ENCODE assay signal across 1 cellular context in genomic region chrX:155216179-155216939, GRCh38.
TF ChIP-seq lines count a peak whose summit lies in the region.

TSS of gene VBP1 (plus strand) at chrX:155216460. CDS start at chrX:155216483, 23 bp downstream.

TF ChIP-seq in HepG2, 621 proteins besides CTCF, POLR2A, EP300 and RAD21 (continued from another document and continues in another):
- TF ChIP-seq, protein P1, sequence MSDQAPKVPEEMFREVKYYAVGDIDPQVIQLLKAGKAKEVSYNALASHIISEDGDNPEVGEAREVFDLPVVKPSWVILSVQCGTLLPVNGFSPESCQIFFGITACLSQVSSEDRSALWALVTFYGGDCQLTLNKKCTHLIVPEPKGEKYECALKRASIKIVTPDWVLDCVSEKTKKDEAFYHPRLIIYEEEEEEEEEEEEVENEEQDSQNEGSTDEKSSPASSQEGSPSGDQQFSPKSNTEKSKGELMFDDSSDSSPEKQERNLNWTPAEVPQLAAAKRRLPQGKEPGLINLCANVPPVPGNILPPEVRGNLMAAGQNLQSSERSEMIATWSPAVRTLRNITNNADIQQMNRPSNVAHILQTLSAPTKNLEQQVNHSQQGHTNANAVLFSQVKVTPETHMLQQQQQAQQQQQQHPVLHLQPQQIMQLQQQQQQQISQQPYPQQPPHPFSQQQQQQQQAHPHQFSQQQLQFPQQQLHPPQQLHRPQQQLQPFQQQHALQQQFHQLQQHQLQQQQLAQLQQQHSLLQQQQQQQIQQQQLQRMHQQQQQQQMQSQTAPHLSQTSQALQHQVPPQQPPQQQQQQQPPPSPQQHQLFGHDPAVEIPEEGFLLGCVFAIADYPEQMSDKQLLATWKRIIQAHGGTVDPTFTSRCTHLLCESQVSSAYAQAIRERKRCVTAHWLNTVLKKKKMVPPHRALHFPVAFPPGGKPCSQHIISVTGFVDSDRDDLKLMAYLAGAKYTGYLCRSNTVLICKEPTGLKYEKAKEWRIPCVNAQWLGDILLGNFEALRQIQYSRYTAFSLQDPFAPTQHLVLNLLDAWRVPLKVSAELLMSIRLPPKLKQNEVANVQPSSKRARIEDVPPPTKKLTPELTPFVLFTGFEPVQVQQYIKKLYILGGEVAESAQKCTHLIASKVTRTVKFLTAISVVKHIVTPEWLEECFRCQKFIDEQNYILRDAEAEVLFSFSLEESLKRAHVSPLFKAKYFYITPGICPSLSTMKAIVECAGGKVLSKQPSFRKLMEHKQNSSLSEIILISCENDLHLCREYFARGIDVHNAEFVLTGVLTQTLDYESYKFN (CRISPR knock-in tag; conservative IDR thresholded peaks at IDR 0.05), result no peak
- TF ChIP-seq NFRKB (IDR thresholded peaks at IDR 0.05) (no peak), ZNF562 (CRISPR knock-in tag; IDR thresholded peaks at IDR 0.05; ENCODE audit: borderline replicate concordance) (no peak), THAP11 (CRISPR knock-in tag; IDR thresholded peaks at IDR 0.05) (0 out of 2 replicates have a peak, but pooled peaks have one; percentile 27), DPF2 (CRISPR knock-in tag; IDR thresholded peaks at IDR 0.05; ENCODE audit: borderline replicate concordance, low read depth) (no peak), ADNP (CRISPR knock-in tag; IDR thresholded peaks at IDR 0.05) (no peak), KDM5A (IDR thresholded peaks at IDR 0.05; ENCODE audit: borderline replicate concordance, low read length) (no peak), ZNF20 (CRISPR knock-in tag; IDR thresholded peaks at IDR 0.05) (no peak), ZNF329 (CRISPR knock-in tag; IDR thresholded peaks at IDR 0.05; ENCODE audit: low read depth) (no peak), ZNF674 (CRISPR knock-in tag; IDR thresholded peaks at IDR 0.05; ENCODE audit: low read depth) (no peak), KLF15 (CRISPR knock-in tag; IDR thresholded peaks at IDR 0.05; ENCODE audit: borderline replicate concordance) (no peak), ZNF672 (CRISPR knock-in tag; IDR thresholded peaks at IDR 0.05) (no peak), THYN1 (CRISPR knock-in tag; IDR thresholded peaks at IDR 0.05; ENCODE audit: borderline replicate concordance, low read depth) (no peak), ZNF350 (CRISPR knock-in tag; IDR thresholded peaks at IDR 0.05; ENCODE audit: borderline replicate concordance, low read depth) (no peak), ZBED4 (CRISPR knock-in tag; IDR thresholded peaks at IDR 0.05; ENCODE audit: borderline replicate concordance) (no peak), MXD4 (CRISPR knock-in tag; IDR thresholded peaks at IDR 0.05) (0 out of 2 replicates have a peak, but pooled peaks have one; percentile 29), ZNF766 (CRISPR knock-in tag; IDR thresholded peaks at IDR 0.05; ENCODE audit: borderline replicate concordance) (no peak), DR1 (CRISPR knock-in tag; IDR thresholded peaks at IDR 0.05) (no peak), HIC2 (CRISPR knock-in tag; IDR thresholded peaks at IDR 0.05; ENCODE audit: low read depth) (no peak), SMARCE1 (IDR thresholded peaks at IDR 0.05; ENCODE audit: borderline replicate concordance) (no peak), TBX2 (CRISPR knock-in tag; IDR thresholded peaks at IDR 0.05; ENCODE audit: borderline replicate concordance) (no peak), ZNF616 (CRISPR knock-in tag; IDR thresholded peaks at IDR 0.05; ENCODE audit: low read depth) (no peak), HBP1 (CRISPR knock-in tag; IDR thresholded peaks at IDR 0.05; ENCODE audit: low read depth) (no peak), ZFP41 (CRISPR knock-in tag; IDR thresholded peaks at IDR 0.05; ENCODE audit: borderline replicate concordance) (no peak), ZNF136 (CRISPR knock-in tag; IDR thresholded peaks at IDR 0.05; ENCODE audit: low read depth) (no peak), MAZ (IDR thresholded peaks at IDR 0.05; ENCODE audit: borderline replicate concordance, low read depth, low read length) (no peak), MAZ (CRISPR knock-in tag; IDR thresholded peaks at IDR 0.05; ENCODE audit: low read depth) (no peak), KLF9 (CRISPR knock-in tag; IDR thresholded peaks at IDR 0.05; ENCODE audit: low read depth) (no peak), HMG20B (CRISPR knock-in tag; conservative IDR thresholded peaks at IDR 0.05) (no peak), ZNF747 (CRISPR knock-in tag; IDR thresholded peaks at IDR 0.05; ENCODE audit: borderline replicate concordance) (no peak), HMGXB3 (CRISPR knock-in tag; IDR thresholded peaks at IDR 0.05; ENCODE audit: borderline replicate concordance) (no peak), ETS1 (CRISPR knock-in tag; IDR thresholded peaks at IDR 0.05) (no peak), ZNF225 (CRISPR knock-in tag; IDR thresholded peaks at IDR 0.05) (no peak), CREM (IDR thresholded peaks at IDR 0.05) (0 out of 2 replicates have a peak, but pooled peaks have one; percentile 21), CREM (CRISPR knock-in tag; IDR thresholded peaks at IDR 0.05) (no peak), ZNF501 (CRISPR knock-in tag; IDR thresholded peaks at IDR 0.05) (peak; percentile 31; the same call in 1 of the 2 replicates)
- TF ChIP-seq, protein P2, sequence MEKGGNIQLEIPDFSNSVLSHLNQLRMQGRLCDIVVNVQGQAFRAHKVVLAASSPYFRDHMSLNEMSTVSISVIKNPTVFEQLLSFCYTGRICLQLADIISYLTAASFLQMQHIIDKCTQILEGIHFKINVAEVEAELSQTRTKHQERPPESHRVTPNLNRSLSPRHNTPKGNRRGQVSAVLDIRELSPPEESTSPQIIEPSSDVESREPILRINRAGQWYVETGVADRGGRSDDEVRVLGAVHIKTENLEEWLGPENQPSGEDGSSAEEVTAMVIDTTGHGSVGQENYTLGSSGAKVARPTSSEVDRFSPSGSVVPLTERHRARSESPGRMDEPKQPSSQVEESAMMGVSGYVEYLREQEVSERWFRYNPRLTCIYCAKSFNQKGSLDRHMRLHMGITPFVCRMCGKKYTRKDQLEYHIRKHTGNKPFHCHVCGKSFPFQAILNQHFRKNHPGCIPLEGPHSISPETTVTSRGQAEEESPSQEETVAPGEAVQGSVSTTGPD (CRISPR knock-in tag; IDR thresholded peaks at IDR 0.05), result no peak
- TF ChIP-seq, protein P3, sequence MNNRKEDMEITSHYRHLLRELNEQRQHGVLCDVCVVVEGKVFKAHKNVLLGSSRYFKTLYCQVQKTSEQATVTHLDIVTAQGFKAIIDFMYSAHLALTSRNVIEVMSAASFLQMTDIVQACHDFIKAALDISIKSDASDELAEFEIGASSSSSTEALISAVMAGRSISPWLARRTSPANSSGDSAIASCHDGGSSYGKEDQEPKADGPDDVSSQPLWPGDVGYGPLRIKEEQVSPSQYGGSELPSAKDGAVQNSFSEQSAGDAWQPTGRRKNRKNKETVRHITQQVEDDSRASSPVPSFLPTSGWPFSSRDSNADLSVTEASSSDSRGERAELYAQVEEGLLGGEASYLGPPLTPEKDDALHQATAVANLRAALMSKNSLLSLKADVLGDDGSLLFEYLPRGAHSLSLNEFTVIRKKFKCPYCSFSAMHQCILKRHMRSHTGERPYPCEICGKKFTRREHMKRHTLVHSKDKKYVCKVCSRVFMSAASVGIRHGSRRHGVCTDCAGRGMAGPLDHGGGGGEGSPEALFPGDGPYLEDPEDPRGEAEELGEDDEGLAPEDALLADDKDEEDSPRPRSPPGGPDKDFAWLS (CRISPR knock-in tag; IDR thresholded peaks at IDR 0.05; ENCODE audit: borderline replicate concordance), result no peak
- TF ChIP-seq, protein P4, sequence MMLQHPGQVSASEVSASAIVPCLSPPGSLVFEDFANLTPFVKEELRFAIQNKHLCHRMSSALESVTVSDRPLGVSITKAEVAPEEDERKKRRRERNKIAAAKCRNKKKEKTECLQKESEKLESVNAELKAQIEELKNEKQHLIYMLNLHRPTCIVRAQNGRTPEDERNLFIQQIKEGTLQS (CRISPR knock-in tag; IDR thresholded peaks at IDR 0.05), result no peak
